19 cellular contexts compared by ENCODE assay signal in genomic region chr7:43458746-43459337, GRCh38.
DNase-seq lines count a peak whose midpoint lies in the region; ATAC-seq, FAIRE-seq and TF ChIP-seq lines count a peak whose summit lies in the region.
"Had no signal": no experiment of that assay in that cellular context is flagged by ENCODE, and none has a peak within 500 bp of the region (broad histone marks: within the 10 kb centered on the region; RNA-seq: fewer than 3 reads in every experiment).

No MANE protein-coding gene starts in this region.

- no peak overlapping the region for H4K91ac ChIP-seq in H1 (replicated peaks; ENCODE audit: insufficient read length, low read length)

- TF ChIP-seq POLR2A in H1 (IDR thresholded peaks at IDR 0.05; ENCODE audit: control extremely low read depth in 1 of 2, low read depth in 2 of 2, low read length in 2 of 2) (no peak), right lobe of liver (IDR thresholded peaks at IDR 0.05) (no peak)

- TF ChIP-seq EP300 in H1 (IDR thresholded peaks at IDR 0.05; ENCODE audit: borderline replicate concordance in 1 of 2, low read depth in 2 of 2, low read length in 2 of 2), result no peak

- no peak overlapping the region for H3K4ac ChIP-seq in H1 (replicated peaks; ENCODE audit: insufficient read length, low read depth, low read length)

- in situ Hi-C loops in brain microvascular endothelial cell (cut with HindIII; ENCODE audit: low pct_ligation_motif_present, low sequenced_read_pairs), result no loop called here

- H3K36me3 ChIP-seq in H1 (ENCODE audit: control insufficient read depth in 2 of 4, insufficient read depth in 4 of 4, low read length in 3 of 4) (no peaks in the 10 kb centered on the region; a peak in 1 of 8 replicates), right lobe of liver (no peaks in the 10 kb centered on the region), brain microvascular endothelial cell (replicated peaks) (no peaks in the 10 kb centered on the region)

- no peaks in the 10 kb centered on the region for H4K20me1 ChIP-seq in H1 (replicated peaks in 1 of 2; ENCODE audit: control insufficient read depth in 1 of 2, insufficient read depth in 2 of 2, low read length in 2 of 2)

- H3K4me3 ChIP-seq in HL-60 (replicated peaks; ENCODE audit: insufficient read depth, low read length), result no peak overlapping the region
- no peak overlapping the region for H3K4me3 ChIP-seq in H1 (ENCODE audit: extremely low read depth in 1 of 4, insufficient read depth in 2 of 4, low read depth in 3 of 4, low read length in 4 of 4)
- no peak overlapping the region for H3K4me3 ChIP-seq in right lobe of liver
- H3K4me3 ChIP-seq in brain microvascular endothelial cell (ENCODE audit: low read depth, low read length), result no peak overlapping the region

- no peak for FAIRE-seq in H1 (lab: Jason Lieb, UNC)
- peak; percentile 52 for FAIRE-seq in urothelium cell line (lab: Jason Lieb, UNC)
- FAIRE-seq: H54 had no signal

- CTCF ChIA-PET in H1 (lab: Charles Lee; ENCODE audit: partially characterized antibody), result interaction anchor here (0.5 to 2.4 kb wide), 3 partner anchors 14 to 349 kb away, joined by 3 to 7 read pairs (median 3); no protein-coding TSS in a partner anchor

- TF ChIP-seq RAD21 in H1 (IDR thresholded peaks at IDR 0.05 in 1 of 2, conservative IDR thresholded peaks at IDR 0.05 in 1 of 2; ENCODE audit: low read depth in 2 of 2, low read length in 2 of 2), result no peak

- H2BK20ac ChIP-seq in H1 (ENCODE audit: low read length), result no peak overlapping the region

- peaks cover 5 to 14% (median 9%) of the 10 kb centered on the region in 4 experiments; a peak in 6 of 7 replicates for H3K4me1 ChIP-seq in H1 (replicated peaks in 1 of 4; ENCODE audit: control insufficient read depth in 3 of 4, insufficient read depth in 4 of 4, low read length in 3 of 4)
- peaks cover 0 to 54% (median 18%) of the 10 kb centered on the region in 4 donors for H3K4me1 ChIP-seq in right lobe of liver

- no peak overlapping the region for H2AFZ ChIP-seq in H1 (ENCODE audit: low read length)

- H2BK12ac ChIP-seq in H1 (ENCODE audit: low read depth, low read length), result no peak overlapping the region

- no peak overlapping the region for H3K27ac ChIP-seq in HL-60 (replicated peaks)
- H3K27ac ChIP-seq in H1 (ENCODE audit: low read depth, low read length), result no peak overlapping the region
- peak overlapping the region in 1 of 3 donors; percentile 27 for H3K27ac ChIP-seq in right lobe of liver
- no peak overlapping the region for H3K27ac ChIP-seq in brain microvascular endothelial cell
- H3K27ac ChIP-seq: C4-2B had no signal

- no peak overlapping the region for H3K14ac ChIP-seq in H1 (ENCODE audit: insufficient read length)

- H3K4me2 ChIP-seq in H1 (ENCODE audit: insufficient read depth in 1 of 2, low read depth in 2 of 2, low read length in 2 of 2), result no peak overlapping the region

- H2BK120ac ChIP-seq in H1 (replicated peaks; ENCODE audit: low read depth, low read length), result no peak overlapping the region

- no peak overlapping the region for H2BK5ac ChIP-seq in H1 (ENCODE audit: low read depth, low read length)

- POLR2A ChIA-PET in H1 (lab: Charles Lee; ENCODE audit: partially characterized antibody), result no interaction called here

- no peak overlapping the region for H4K5ac ChIP-seq in H1 (ENCODE audit: insufficient read length, low read depth, low read length)

- no peak overlapping the region for H4K8ac ChIP-seq in H1 (ENCODE audit: extremely low read depth, insufficient read depth, low read length)

- H3K79me2 ChIP-seq in H1 (ENCODE audit: control insufficient read depth in 1 of 2, insufficient read depth in 2 of 2, low read length in 2 of 2), result no peaks in the 10 kb centered on the region

- H3K56ac ChIP-seq in H1 (replicated peaks; ENCODE audit: insufficient read length, low read depth, low read length), result no peak overlapping the region

- H3K9me3 ChIP-seq in H1 (ENCODE audit: insufficient read depth in 2 of 2, low read depth in 1 of 2, low read length in 1 of 2) (no peaks in the 10 kb centered on the region), right lobe of liver (no peaks in the 10 kb centered on the region)

- no peak overlapping the region for H3K18ac ChIP-seq in H1 (ENCODE audit: extremely low read depth, low read length)

- H2AK5ac ChIP-seq in H1 (ENCODE audit: low read depth, low read length), result no peak overlapping the region

- TF ChIP-seq CTCF in HL-60 (IDR thresholded peaks at IDR 0.05; ENCODE audit: insufficient read depth, low read length), result no peak
- TF ChIP-seq CTCF in H1 (IDR thresholded peaks at IDR 0.05; ENCODE audit: control extremely low read depth in 1 of 3, insufficient read depth in 1 of 3, low read depth in 1 of 3, low read length in 3 of 3), result no peak
- TF ChIP-seq CTCF in right lobe of liver (IDR thresholded peaks at IDR 0.05), result no peak
- no peak for TF ChIP-seq CTCF in brain microvascular endothelial cell (IDR thresholded peaks at IDR 0.05; ENCODE audit: low read depth, low read length, missing control alignments)

- H3K23me2 ChIP-seq in H1 (ENCODE audit: low read depth, low read length), result no peaks in the 10 kb centered on the region; the same call in 1 of the 2 replicates

- H3K79me1 ChIP-seq in H1 (ENCODE audit: low read depth, low read length), result no peaks in the 10 kb centered on the region

- H2BK15ac ChIP-seq in H1 (ENCODE audit: low read length), result no peak overlapping the region

- WGBS in H1 (ENCODE audit: extremely low coverage in 1 of 2, insufficient coverage in 1 of 2, insufficient read length in 1 of 2, insufficient replicate concordance in 2 of 2, low coverage in 1 of 2, low lambda C conversion rate in 2 of 2, missing lambda C conversion rate in 1 of 2), 2 experiments, result 82% methylated on average over 7 of the region's 7 CpGs; no CpG with 5 or more reads in 1 of the 2 experiments
- 20% methylated on average over 7 of the region's 7 CpGs for WGBS in right lobe of liver (ENCODE audit: insufficient coverage, low coverage, low lambda C conversion rate, missing lambda C conversion rate)

- ATAC-seq in right lobe of liver, result peak; percentile 29 to 48 (median 33)
- ATAC-seq: PC-3 had no signal

- H3K27me3 ChIP-seq in HL-60 (ENCODE audit: insufficient read depth, poor library complexity, severe bottlenecking), result peaks cover 7% of the 10 kb centered on the region
- no peaks in the 10 kb centered on the region for H3K27me3 ChIP-seq in H1 (replicated peaks in 1 of 4; ENCODE audit: control insufficient read depth in 3 of 4, extremely low read depth in 1 of 4, insufficient read depth in 3 of 4, low read length in 3 of 4)
- H3K27me3 ChIP-seq in right lobe of liver, result no peaks in the 10 kb centered on the region
- no peaks in the 10 kb centered on the region for H3K27me3 ChIP-seq in brain microvascular endothelial cell (replicated peaks)

- intact Hi-C loops in right lobe of liver (cut with DNase I), result no loop called here

- DNase-seq in HL-60 (ENCODE audit: low read depth in 1 of 2, low spot score in 1 of 2) (peak; percentile 6 to 38), H1 (ENCODE audit: low read depth in 1 of 2, low spot score in 2 of 2) (no peak), right lobe of liver (no peak), urothelium cell line (ENCODE audit: low spot score) (no peak), medulla oblongata (ENCODE audit: extremely low spot score) (no peak), NOMO-1 treated with dmso at 0.1 percent for 144 hours (lab: John Stamatoyannopoulos, UW; ENCODE audit: unreplicated experiment) (no peak), brain microvascular endothelial cell (no peak)
- DNase-seq: ACHN, DMS 273 treated with DMSO at 0.1 percent for 48 hours, DND-41, Kasumi-1, MM.1S, NCI-H1694 treated with DMSO at 0.1 percent for 48 hours, NCI-H510A treated with DMSO at 0.1 percent for 48 hours, NCI-H774, PC-3, RPMI8226 had no signal

- no peak overlapping the region for H3K9ac ChIP-seq in H1 (replicated peaks in 1 of 4; ENCODE audit: extremely low read depth in 1 of 4, low read depth in 3 of 4, low read length in 3 of 4)

- H3K23ac ChIP-seq in H1 (ENCODE audit: insufficient read length), result no peak overlapping the region

TF ChIP-seq in H1, 55 proteins besides CTCF, POLR2A, EP300 and RAD21:
- TF ChIP-seq BRCA1 (IDR thresholded peaks at IDR 0.05; ENCODE audit: low read depth, low read length) (no peak), TEAD4 (IDR thresholded peaks at IDR 0.05; ENCODE audit: low read depth, low read length) (0 out of 2 replicates have a peak, but pooled peaks have one; percentile 18)

Comparison
In these comparisons a context has a peak if more than half of its experiments do, and no peak if none do; other contexts are left out.
1. DNase-seq: peak in HL-60 (2 of 2); none in H1 (0 of 2), right lobe of liver (0 of 3), urothelium cell line (single experiment), medulla oblongata (single experiment), NOMO-1 treated with dmso at 0.1 percent for 144 hours (single experiment) and brain microvascular endothelial cell (single experiment).